ENCODE assay signal across 17 cellular contexts in the genomic region with DNA sequence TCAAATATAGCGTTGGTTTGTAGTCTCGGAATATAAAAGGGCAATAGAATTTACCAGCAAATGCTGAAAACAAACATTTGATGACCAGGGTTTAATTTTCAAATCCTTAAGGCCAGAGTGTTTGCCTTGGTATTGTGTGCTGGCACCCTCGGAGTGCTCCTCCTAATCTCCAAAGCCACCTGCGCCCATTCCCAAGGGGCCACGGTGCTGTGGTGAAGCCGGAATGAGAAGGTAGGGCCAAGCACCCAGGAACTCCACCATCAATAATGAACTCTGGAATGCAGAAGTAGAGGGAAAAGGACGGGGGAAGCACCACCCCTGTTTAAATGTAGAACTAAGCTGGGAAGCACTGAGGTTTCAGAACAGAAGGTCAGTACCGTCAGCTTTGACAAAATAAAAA. TPM values are rescaled to one million over a fixed set of nuclear protein-coding genes. Genes with fewer than 3 reads are reported as not detected.
DNase-seq lines count a peak whose midpoint lies in the region; ATAC-seq and TF ChIP-seq lines count a peak whose summit lies in the region.
"Had no signal": no experiment of that assay in that cellular context is flagged by ENCODE, and none has a peak within 500 bp of the region (broad histone marks: within the 10 kb centered on the region; RNA-seq: fewer than 3 reads in every experiment).

No MANE protein-coding gene starts in this region.

- no peak overlapping the region for H4K8ac ChIP-seq in H9 (replicated peaks; ENCODE audit: insufficient read length, low read depth, low read length)

- no peaks in the 10 kb centered on the region for H3K9me3 ChIP-seq in H9 (ENCODE audit: control insufficient read depth, low read depth, low read length)
- H3K9me3 ChIP-seq: BE2C had no signal

- no peak overlapping the region for H3K9ac ChIP-seq in H9 (ENCODE audit: extremely low read depth, insufficient read length, low read length)

- no peak for ATAC-seq in HG03460 (IDR thresholded peaks at IDR 0.05; ENCODE audit: unreplicated experiment)
- ATAC-seq: Panc1, SK-N-SH treated with all-trans-retinoic acid at 6 μM for 48 hours had no signal

- H3K79me2 ChIP-seq in H9 (ENCODE audit: insufficient read depth, low read length), result no peaks in the 10 kb centered on the region

- no peak overlapping the region for H3K18ac ChIP-seq in H9 (ENCODE audit: insufficient read length, low read depth, low read length)

- H2BK120ac ChIP-seq in H9 (ENCODE audit: low read depth, low read length, poor library complexity, severe bottlenecking), result no peak overlapping the region

- H3K79me1 ChIP-seq in H9 (ENCODE audit: insufficient read depth, low read depth, low read length, poor library complexity, severe bottlenecking), result no peaks in the 10 kb centered on the region

- H4K91ac ChIP-seq in H9 (ENCODE audit: insufficient read length, low read depth, low read length), result no peak overlapping the region

- H3K36me3 Mint-ChIP-seq in H9 (ENCODE audit: insufficient read depth in 1 of 3, low read depth in 3 of 3) (peaks cover 9 to 63% (median 46%) of the 10 kb centered on the region in 3 experiments), chondrocyte (ENCODE audit: low read depth) (peaks cover 53% of the 10 kb centered on the region), progenitor cell of endocrine pancreas (ENCODE audit: insufficient read depth) (peaks cover 22% of the 10 kb centered on the region)

- no peaks in the 10 kb centered on the region for H3K27me3 ChIP-seq in H9 (ENCODE audit: insufficient read depth, low read length)
- H3K27me3 ChIP-seq: BE2C had no signal

- H3K4me3 Mint-ChIP-seq in H9 (no peak overlapping the region), chondrocyte (ENCODE audit: unreplicated experiment) (no peak overlapping the region), progenitor cell of endocrine pancreas (ENCODE audit: low read depth) (no peak overlapping the region)

- H4K20me1 ChIP-seq in H9 (ENCODE audit: control insufficient read depth, insufficient read depth, insufficient read length), result no peaks in the 10 kb centered on the region

- H3K4me1 Mint-ChIP-seq in H9, result peaks cover 32 to 36% of the 10 kb centered on the region in 2 experiments
- H3K4me1 Mint-ChIP-seq in chondrocyte (ENCODE audit: low read depth), result peaks cover 5% of the 10 kb centered on the region
- no peaks in the 10 kb centered on the region for H3K4me1 Mint-ChIP-seq in progenitor cell of endocrine pancreas (ENCODE audit: low read depth)

- H4K5ac ChIP-seq in H9 (ENCODE audit: insufficient read length, low read depth, low read length), result no peak overlapping the region

- no peak overlapping the region for H2AFZ ChIP-seq in H9 (ENCODE audit: low read length)

- no peak overlapping the region for H3K27ac ChIP-seq in H9 (ENCODE audit: insufficient read length, low read depth, low read length)

- peaks cover 8% of the 10 kb centered on the region; the same call in 1 of the 2 replicates for H3K4me1 ChIP-seq in H9 (ENCODE audit: insufficient read depth, low read length)
- H3K4me1 ChIP-seq: BE2C had no signal

- no peak overlapping the region for H2AK5ac ChIP-seq in H9 (ENCODE audit: insufficient read length, low read length)

- H3K27me3 Mint-ChIP-seq in H9 (ENCODE audit: low read depth) (no peaks in the 10 kb centered on the region), chondrocyte (ENCODE audit: low read depth) (no peaks in the 10 kb centered on the region), progenitor cell of endocrine pancreas (no peaks in the 10 kb centered on the region)

- no peak overlapping the region for H3K14ac ChIP-seq in H9 (ENCODE audit: insufficient read depth, low read length)

- no peak for DNase-seq in H9
- DNase-seq in NCI-H2029 treated with DMSO at 0.1 percent for 48 hours (lab: John Stamatoyannopoulos, UW), result peak; percentile 69
- DNase-seq in chondrocyte (ENCODE audit: low spot score), result peak; percentile 61
- DNase-seq in progenitor cell of endocrine pancreas (ENCODE audit: low spot score, unreplicated experiment), result no peak
- DNase-seq in stimulated activated naive CD4-positive, alpha-beta T cell treated with Interleukin-2 at 50 U/mL for 16 hours (lab: John Stamatoyannopoulos, UW), result no peak
- DNase-seq in SIG-M5 treated with dmso at 0.1 percent for 504 hours (lab: John Stamatoyannopoulos, UW; ENCODE audit: unreplicated experiment), result no peak
- DNase-seq: BE2C, EL, GF-D8, Kasumi-1, NCI-H1417 treated with DMSO at 0.1 percent for 48 hours, NCI-H1930, NCI-H748 treated with DMSO at 0.1 percent for 48 hours, SIG-M5 had no signal

- H2BK5ac ChIP-seq in H9 (ENCODE audit: insufficient read length, low read length), result no peak overlapping the region

- H3K27ac Mint-ChIP-seq in H9 (peak overlapping the region in 2 of 3 experiments; percentile 17 to 59; a peak in 3 of 7 replicates), chondrocyte (ENCODE audit: unreplicated experiment) (no peak overlapping the region), progenitor cell of endocrine pancreas (peak overlapping the region; percentile 54)

- H3K56ac ChIP-seq in H9 (ENCODE audit: insufficient read length, low read depth, low read length), result no peak overlapping the region

- no peak overlapping the region for H3T11ph ChIP-seq in H9 (ENCODE audit: low read length)

- H3K4me2 ChIP-seq in H9 (ENCODE audit: insufficient read depth, insufficient read length, low read length), result no peak overlapping the region

- H3K9me3 Mint-ChIP-seq in H9 (no peaks in the 10 kb centered on the region), chondrocyte (ENCODE audit: low read depth) (no peaks in the 10 kb centered on the region), progenitor cell of endocrine pancreas (ENCODE audit: low read depth) (no peaks in the 10 kb centered on the region)

- H3K23me2 ChIP-seq in H9 (ENCODE audit: insufficient read length, low read depth, low read length, poor library complexity, severe bottlenecking), result no peaks in the 10 kb centered on the region

- no peak overlapping the region for H3K23ac ChIP-seq in H9 (ENCODE audit: insufficient read length, low read depth, low read length)

- H2BK20ac ChIP-seq in H9 (ENCODE audit: low read depth, low read length, poor library complexity, severe bottlenecking), result no peak overlapping the region

- TF ChIP-seq CTCF in H9 (conservative IDR thresholded peaks at IDR 0.05) (no peak), chondrocyte (IDR thresholded peaks at IDR 0.05) (no peak), progenitor cell of endocrine pancreas (IDR thresholded peaks at IDR 0.05; ENCODE audit: unreplicated experiment) (no peak)

- WGBS in H9 (ENCODE audit: extremely low coverage, insufficient read length, low lambda C conversion rate), result no CpG with 5 or more reads among the region's 8 CpGs

- no peak overlapping the region for H2BK15ac ChIP-seq in H9 (ENCODE audit: low read depth, low read length)

- H3K4ac ChIP-seq in H9 (ENCODE audit: low read depth, low read length), result no peak overlapping the region

- no peak overlapping the region for H2BK12ac ChIP-seq in H9 (ENCODE audit: insufficient read length, low read depth, low read length)

RNA-seq across cellular contexts. Expression of a gene that starts 51.8 kb away (rescaled TPM):
- total RNA-seq in H9 (2021) (17.5 and 17.9 TPM in 2 replicates), chondrocyte (17.7 to 27.5 TPM (median 19.6 TPM) in 3 replicates), progenitor cell of endocrine pancreas (24.9 and 28.3 TPM in 2 replicates)

Comparison
In these comparisons a context has a peak if more than half of its experiments do, and no peak if none do; other contexts are left out.
1. DNase-seq: peak in NCI-H2029 treated with DMSO at 0.1 percent for 48 hours (single experiment) and chondrocyte (single experiment); none in H9 (single experiment), progenitor cell of endocrine pancreas (single experiment), stimulated activated naive CD4-positive, alpha-beta T cell treated with Interleukin-2 at 50 U/mL for 16 hours (single experiment) and SIG-M5 treated with dmso at 0.1 percent for 504 hours (single experiment).